20 cellular contexts compared by ENCODE assay signal in genomic region chr17:79476074-79476473, GRCh38.
"Had no signal": no experiment of that assay in that cellular context is flagged by ENCODE, and none has a peak within 500 bp of the region (broad histone marks: within the 10 kb centered on the region; RNA-seq: fewer than 3 reads in every experiment).

No MANE protein-coding gene starts in this region.

- DNase-seq: activated CD4-positive, alpha-beta T cell treated with anti-CD3 and anti-CD28 coated beads, Interleukin-2, amount 10 ng/mL, durations not matched to agents 24 days and 14 days; activated CD8-positive, alpha-beta T cell treated with anti-CD3 and anti-CD28 coated beads, Interleukin-2, amount 10 ng/mL, durations not matched to agents 7 days and 5 days; activated naive CD4-positive, alpha-beta T cell treated with Interleukin-2 at 50 U/mL for 16 hours; activated naive CD8-positive, alpha-beta T cell treated with anti-CD3 and anti-CD28 coated beads, Interleukin-2, amount 10 ng/mL, durations not matched to agents 7 days and 5 days; activated T-cell treated with anti-CD3 and anti-CD28 coated beads, Interleukin-2, amount 50 U/mL, for 24 hours; anterior cingulate cortex; brain microvascular endothelial cell; central memory CD4-positive, alpha-beta T cell; colonic mucosa; heart right ventricle; left ventricle myocardium superior; naive B cell; psoas muscle; T-helper 9 cell; uterus had no signal

- H3K4me1 ChIP-seq: colonic mucosa, heart right ventricle, psoas muscle, tibial nerve, uterus had no signal

- H3K27me3 ChIP-seq: brain microvascular endothelial cell, colonic mucosa, uterus had no signal

- H3K36me3 Mint-ChIP-seq: activated naive CD8-positive, alpha-beta T cell treated with anti-CD3 and anti-CD28 coated beads, Interleukin-2, amount 10 ng/mL, durations not matched to agents 7 days and 5 days; naive B cell had no signal

- H3K4me3 Mint-ChIP-seq: activated CD4-positive, alpha-beta T cell treated with anti-CD3 and anti-CD28 coated beads, Interleukin-2, amount 10 ng/mL, durations not matched to agents 24 days and 14 days; activated CD8-positive, alpha-beta T cell treated with anti-CD3 and anti-CD28 coated beads, Interleukin-2, amount 10 ng/mL, durations not matched to agents 7 days and 5 days; activated naive CD8-positive, alpha-beta T cell treated with anti-CD3 and anti-CD28 coated beads, Interleukin-2, amount 10 ng/mL, durations not matched to agents 7 days and 5 days; activated T-cell treated with anti-CD3 and anti-CD28 coated beads, Interleukin-2, amount 50 U/mL, for 24 hours; naive B cell; neural crest cell; stimulated activated naive CD8-positive, alpha-beta T cell treated with anti-CD3 and anti-CD28 coated beads, Interleukin-15, Interleukin-2, amounts not matched to agents 100 ng/mL and 50 ng/mL, for 24 hours had no signal

- ATAC-seq: activated CD8-positive, alpha-beta T cell treated with anti-CD3 and anti-CD28 coated beads, Interleukin-2, amount 10 ng/mL, durations not matched to agents 7 days and 5 days; heart right ventricle; left ventricle myocardium superior; psoas muscle; right cardiac atrium had no signal

- H3K4me3 ChIP-seq: colonic mucosa, heart right ventricle, psoas muscle, tibial nerve, uterus had no signal

- H3K9me3 ChIP-seq: colonic mucosa, heart right ventricle, psoas muscle, tibial nerve, uterus had no signal

- H3K36me3 ChIP-seq: brain microvascular endothelial cell, colonic mucosa, heart right ventricle, tibial nerve, uterus had no signal

- H3K4me1 Mint-ChIP-seq: activated CD4-positive, alpha-beta T cell treated with anti-CD3 and anti-CD28 coated beads, Interleukin-2, amount 10 ng/mL, durations not matched to agents 24 days and 14 days; activated naive CD8-positive, alpha-beta T cell treated with anti-CD3 and anti-CD28 coated beads, Interleukin-2, amount 10 ng/mL, durations not matched to agents 7 days and 5 days; naive B cell had no signal

- H3K27ac Mint-ChIP-seq: activated CD4-positive, alpha-beta T cell treated with anti-CD3 and anti-CD28 coated beads, Interleukin-2, amount 10 ng/mL, durations not matched to agents 24 days and 14 days; activated CD8-positive, alpha-beta T cell treated with anti-CD3 and anti-CD28 coated beads, Interleukin-2, amount 10 ng/mL, durations not matched to agents 7 days and 5 days; activated naive CD8-positive, alpha-beta T cell treated with anti-CD3 and anti-CD28 coated beads, Interleukin-2, amount 10 ng/mL, durations not matched to agents 7 days and 5 days; activated T-cell treated with anti-CD3 and anti-CD28 coated beads, Interleukin-2, amount 50 U/mL, for 24 hours; activated T-helper 2 cell treated with anti-CD3 and anti-CD28 coated beads, Interferon-gamma antibody, Interleukin-2, Interleukin-4, amounts not matched to agents 10 μg/mL and 5 μg/mL and 100 μg/mL, durations not matched to agents 14 hours and 24 hours and 36 hours; naive B cell; stimulated activated naive CD8-positive, alpha-beta T cell treated with anti-CD3 and anti-CD28 coated beads, Interleukin-15, Interleukin-2, amounts not matched to agents 100 ng/mL and 50 ng/mL, for 24 hours had no signal

- H3K27ac ChIP-seq: brain microvascular endothelial cell, colonic mucosa, heart right ventricle, psoas muscle, tibial nerve, uterus had no signal

- H3K9me3 Mint-ChIP-seq: activated CD4-positive, alpha-beta T cell treated with anti-CD3 and anti-CD28 coated beads, Interleukin-2, amount 10 ng/mL, durations not matched to agents 24 days and 14 days; activated naive CD8-positive, alpha-beta T cell treated with anti-CD3 and anti-CD28 coated beads, Interleukin-2, amount 10 ng/mL, durations not matched to agents 7 days and 5 days; activated T-cell treated with anti-CD3 and anti-CD28 coated beads, Interleukin-2, amount 50 U/mL, for 24 hours; activated T-helper 2 cell treated with anti-CD3 and anti-CD28 coated beads, Interferon-gamma antibody, Interleukin-2, Interleukin-4, amounts not matched to agents 10 μg/mL and 5 μg/mL and 100 μg/mL, durations not matched to agents 14 hours and 24 hours and 36 hours; stimulated activated naive CD8-positive, alpha-beta T cell treated with anti-CD3 and anti-CD28 coated beads, Interleukin-15, Interleukin-2, amounts not matched to agents 100 ng/mL and 50 ng/mL, for 24 hours had no signal
